In genomic region chr17:72338847-72339790, GRCh38 we compare ENCODE assay signal across 9 cellular contexts.
A peak's percentile ranks its signal among the peaks of the same experiment; 100 is the strongest.
DNase-seq lines count a peak whose midpoint lies in the region; ATAC-seq and TF ChIP-seq lines count a peak whose summit lies in the region.
"Had no signal": no experiment of that assay in that cellular context is flagged by ENCODE, and none has a peak within 500 bp of the region (broad histone marks: within the 10 kb centered on the region; RNA-seq: fewer than 3 reads in every experiment).

No MANE protein-coding gene starts in this region.

- ATAC-seq in left ventricle myocardium superior = peak; percentile 69
- ATAC-seq in GM19324 (IDR thresholded peaks at IDR 0.05; ENCODE audit: low FRiP score, unreplicated experiment) = no peak

- TF ChIP-seq POLR2A in adrenal gland (IDR thresholded peaks at IDR 0.05) = no peak
- TF ChIP-seq POLR2A in spleen (IDR thresholded peaks at IDR 0.05) = no peak
- no peak for TF ChIP-seq POLR2A in suprapubic skin (IDR thresholded peaks at IDR 0.05)

- 45 to 55% (median 50%) methylated on average over 12 of the region's 12 CpGs for WGBS in adrenal gland, 4 donors
- 23 to 30% (median 29%) methylated on average over 12 of the region's 12 CpGs for WGBS in spleen, 5 donors
- WGBS in suprapubic skin = 60% methylated on average over 12 of the region's 12 CpGs

- no peak overlapping the region for H3K4me3 ChIP-seq in adrenal gland
- no peak overlapping the region for H3K4me3 ChIP-seq in spleen
- no peak overlapping the region for H3K4me3 ChIP-seq in suprapubic skin

- H3K36me3 ChIP-seq in adrenal gland (replicated peaks in 1 of 2) (no peaks in the 10 kb centered on the region), spleen (no peaks in the 10 kb centered on the region), suprapubic skin (no peaks in the 10 kb centered on the region)

- TF ChIP-seq CTCF in adrenal gland (IDR thresholded peaks at IDR 0.05) = no peak
- no peak for TF ChIP-seq CTCF in spleen (IDR thresholded peaks at IDR 0.05 in 8 of 11, conservative IDR thresholded peaks at IDR 0.05 in 3 of 11)
- no peak for TF ChIP-seq CTCF in suprapubic skin (IDR thresholded peaks at IDR 0.05)

- H3K27me3 ChIP-seq in adrenal gland (no peaks in the 10 kb centered on the region), spleen (replicated peaks in 1 of 7) (peaks cover 0 to 95% (median 19%) of the 10 kb centered on the region in 7 donors), suprapubic skin (peaks cover 57% of the 10 kb centered on the region)

- H3K4me1 ChIP-seq in adrenal gland (replicated peaks in 1 of 2) (peaks cover 0 to 5% of the 10 kb centered on the region in 2 donors), spleen (peaks cover 8 to 27% (median 16%) of the 10 kb centered on the region in 6 donors), suprapubic skin (peaks cover 12% of the 10 kb centered on the region)

- DNase-seq in HK-2 (ENCODE audit: unreplicated experiment) (peak; percentile 85), adrenal gland (peak in 6 of 7 donors; percentile 12 to 60 (median 27)), left ventricle myocardium superior (peak; percentile 28), spleen (no peak), germinal center (ENCODE audit: low spot score) (no peak), suprapubic skin (ENCODE audit: low spot score in 2 of 2) (no peak)
- DNase-seq in NK-92 treated with Interleukin-12 subunit alpha and Interleukin-12 subunit beta, amount 100 ng/mL, for 24 hours (lab: John Stamatoyannopoulos, UW) = no peak
- DNase-seq: nephron progenitor cell had no signal

- intact Hi-C loops in adrenal gland (cut with DNase I) (no loop called here), left ventricle myocardium superior (cut with micrococcal nuclease) (no loop called here), spleen (cut with DNase I; ENCODE audit: low total_unique reads) (no loop called here)

- TF ChIP-seq EP300 in suprapubic skin (IDR thresholded peaks at IDR 0.05) = no peak

- H3K27ac ChIP-seq in adrenal gland (peak overlapping the region in 2 of 5 donors; percentile 54 to 72), spleen (peak overlapping the region in 6 of 8 donors; percentile 8 to 55 (median 30)), suprapubic skin (no peak overlapping the region)

- H3K9me3 ChIP-seq in adrenal gland (replicated peaks in 1 of 3) = no peaks in the 10 kb centered on the region
- peaks cover 0 to 5% (median 0%) of the 10 kb centered on the region in 8 donors for H3K9me3 ChIP-seq in spleen
- H3K9me3 ChIP-seq in suprapubic skin = no peaks in the 10 kb centered on the region

Comparison
In these comparisons a context has a peak if more than half of its experiments do, and no peak if none do; other contexts are left out.
1. DNase-seq: peak in HK-2 (single experiment), adrenal gland (6 of 7) and left ventricle myocardium superior (single experiment); none in spleen (single experiment), germinal center (single experiment), suprapubic skin (0 of 2) and NK-92 treated with Interleukin-12 subunit alpha and Interleukin-12 subunit beta, amount 100 ng/mL, for 24 hours (single experiment).